ENCODE assay signal across 30 cellular contexts in the genomic region with DNA sequence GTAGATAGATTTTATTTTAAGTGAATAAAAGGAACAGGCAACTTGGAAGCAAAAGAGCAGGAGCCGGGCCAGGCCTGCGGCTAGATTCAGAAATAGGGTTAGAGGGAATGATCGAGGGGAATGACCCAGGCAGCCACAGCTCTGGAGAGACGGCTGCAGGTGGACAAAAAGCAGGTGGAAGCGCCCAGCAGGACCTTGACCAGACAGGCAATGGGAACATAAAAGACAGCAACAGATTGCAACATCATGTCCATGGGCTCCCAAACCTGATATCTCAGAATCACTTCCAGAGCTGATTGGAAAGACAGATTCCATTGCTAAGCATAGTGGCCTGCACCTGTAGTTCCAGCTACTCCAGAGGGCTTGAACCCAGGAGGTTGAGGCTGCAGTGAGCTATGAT. TPM values are rescaled to one million over a fixed set of nuclear protein-coding genes. Genes with fewer than 3 reads are reported as not detected.
"Had no signal": no experiment of that assay in that cellular context is flagged by ENCODE, and none has a peak within 500 bp of the region (broad histone marks: within the 10 kb centered on the region; RNA-seq: fewer than 3 reads in every experiment).

No MANE protein-coding gene starts in this region.

- H3K4me3 Mint-ChIP-seq: naive thymus-derived CD4-positive, alpha-beta T cell; nephron; neural progenitor cell; stimulated activated memory B cell treated with anti-CD40 and anti-IgM and Interleukin-4, amounts not matched to agents 10 μg/mL and 1 μg/mL and 100 μg/mL, for 72 hours had no signal

- H3K4me2 ChIP-seq: neural progenitor cell had no signal

- H3K27me3 ChIP-seq: gastrocnemius medialis, right atrium auricular region, tibial nerve, upper lobe of left lung had no signal

- H3K36me3 ChIP-seq: gastrocnemius medialis, neural progenitor cell, prostate gland, right atrium auricular region, sigmoid colon, thoracic aorta, tibial nerve, upper lobe of left lung had no signal

- ATAC-seq: esophagus mucosa; gastrocnemius medialis; naive thymus-derived CD4-positive, alpha-beta T cell; stimulated activated memory B cell treated with anti-CD40 and anti-IgM and Interleukin-4, amounts not matched to agents 10 μg/mL and 1 μg/mL and 100 μg/mL, for 72 hours; stimulated activated naive CD8-positive, alpha-beta T cell treated with anti-CD3 and anti-CD28 coated beads, Interleukin-15, Interleukin-2, amounts not matched to agents 100 U/mL and 50 U/mL, for 24 hours had no signal

- H3K4me3 ChIP-seq: gastrocnemius medialis, neural progenitor cell, prostate gland, right atrium auricular region, sigmoid colon, thoracic aorta, tibial nerve, upper lobe of left lung had no signal

- H3K9me3 Mint-ChIP-seq: nephron had no signal

- H3K4me1 Mint-ChIP-seq: naive thymus-derived CD4-positive, alpha-beta T cell; nephron; stimulated activated memory B cell treated with anti-CD40 and anti-IgM and Interleukin-4, amounts not matched to agents 10 μg/mL and 1 μg/mL and 100 μg/mL, for 72 hours had no signal

- H3K27ac Mint-ChIP-seq: naive thymus-derived CD4-positive, alpha-beta T cell; nephron; neural progenitor cell; stimulated activated memory B cell treated with anti-CD40 and anti-IgM and Interleukin-4, amounts not matched to agents 10 μg/mL and 1 μg/mL and 100 μg/mL, for 72 hours had no signal

- H3K9me3 ChIP-seq: gastrocnemius medialis, prostate gland, right atrium auricular region, sigmoid colon, thoracic aorta, tibial nerve, upper lobe of left lung had no signal

- DNase-seq: cortex of kidney; effector CD4-positive, alpha-beta T cell; foreskin fibroblast; gastrocnemius medialis; head of caudate nucleus; mesendoderm; midbrain; naive thymus-derived CD4-positive, alpha-beta T cell; sigmoid colon; stimulated activated CD4-positive, alpha-beta T cell treated with anti-CD3 and anti-CD28 coated beads, Interleukin-4, amount 100 ng/mL, for 4 hours; stimulated activated naive CD8-positive, alpha-beta T cell treated with anti-CD3 and anti-CD28 coated beads, Interleukin-15, Interleukin-2, amounts not matched to agents 100 U/mL and 50 U/mL, for 24 hours; substantia nigra; upper lobe of left lung had no signal

- H3K9ac ChIP-seq: neural progenitor cell, parathyroid adenoma had no signal

- H3K79me2 ChIP-seq: parathyroid adenoma had no signal

- H3K27ac ChIP-seq: epithelial cell of prostate, gastrocnemius medialis, neural progenitor cell, parathyroid adenoma, prostate gland, right atrium auricular region, sigmoid colon, thoracic aorta, tibial nerve, upper lobe of left lung had no signal

- H3K36me3 Mint-ChIP-seq: naive thymus-derived CD4-positive, alpha-beta T cell; neural progenitor cell; stimulated activated memory B cell treated with anti-CD40 and anti-IgM and Interleukin-4, amounts not matched to agents 10 μg/mL and 1 μg/mL and 100 μg/mL, for 72 hours had no signal

- H2AFZ ChIP-seq: neural progenitor cell, parathyroid adenoma had no signal

- H3K4me1 ChIP-seq: gastrocnemius medialis, parathyroid adenoma, prostate gland, right atrium auricular region, sigmoid colon had no signal

RNA-seq across cellular contexts. Expression of a gene that starts 28.6 kb away (rescaled TPM):
- polyA plus RNA-seq: naive thymus-derived CD4-positive, alpha-beta T cell had no signal

RNA-seq across cellular contexts. Expression of a gene that starts 36.5 kb away (rescaled TPM):
- total RNA-seq: dermis microvascular lymphatic vessel endothelial cell; esophagus mucosa; gastrocnemius medialis; glomerular endothelial cell; lung microvascular endothelial cell; mucosa of gallbladder; naive thymus-derived CD4-positive, alpha-beta T cell; osteoblast; right atrium auricular region; sigmoid colon; skeletal muscle tissue; thoracic aorta; tibial nerve; upper lobe of left lung had no signal
- polyA plus RNA-seq: keratinocyte; naive thymus-derived CD4-positive, alpha-beta T cell; sigmoid colon had no signal
